Comparison of ENCODE assay signal across 1 cellular context in genomic region chr5:149002761-149003689, GRCh38.
TF ChIP-seq lines count a peak whose summit lies in the region.

No MANE protein-coding gene starts in this region.

TF ChIP-seq in endothelial cell of umbilical vein, 7 proteins besides CTCF, POLR2A, EP300 and RAD21:
- TF ChIP-seq GATA2 (IDR thresholded peaks at IDR 0.05; ENCODE audit: insufficient read depth, insufficient read length, low read depth, low read length), result no peak
- no peak for TF ChIP-seq EZH2 (IDR thresholded peaks at IDR 0.05; ENCODE audit: borderline replicate concordance, low read depth, low read length, severe bottlenecking)
- peak; percentile 20 for TF ChIP-seq FOS (IDR thresholded peaks at IDR 0.05; ENCODE audit: borderline replicate concordance, insufficient read depth, low read length)
TF ChIP-seq in endothelial cell of umbilical vein: peak in this region for 1.
